In genomic region chr7:77536017-77536412, GRCh38 we compare ENCODE assay signal across 8 cellular contexts. TPM values are rescaled to one million over a fixed set of nuclear protein-coding genes. Genes with fewer than 3 reads are reported as not detected.
DNase-seq lines count a peak whose midpoint lies in the region; ATAC-seq and TF ChIP-seq lines count a peak whose summit lies in the region.

No MANE protein-coding gene starts in this region.

- H3K36me3 Mint-ChIP-seq in activated CD4-positive, alpha-beta memory T cell treated with anti-CD3 and anti-CD28 coated beads for 36 hours = no peaks in the 10 kb centered on the region

- no peak for TF ChIP-seq CTCF in HCT116 (IDR thresholded peaks at IDR 0.05 in 2 of 3, conservative IDR thresholded peaks at IDR 0.05 in 1 of 3; ENCODE audit: borderline replicate concordance in 1 of 3, insufficient read depth in 1 of 3, low read depth in 2 of 3, low read length in 2 of 3)
- TF ChIP-seq CTCF in smooth muscle cell (IDR thresholded peaks at IDR 0.05; ENCODE audit: borderline replicate concordance, insufficient read depth, poor library complexity, severe bottlenecking) = no peak
- TF ChIP-seq CTCF in GM13977 (IDR thresholded peaks at IDR 0.05; ENCODE audit: extremely low read depth, insufficient read depth, missing control alignments) = no peak

- peak overlapping the region; percentile 82 for H3K27ac ChIP-seq in HCT116 (ENCODE audit: low read depth, low read length)
- no peak overlapping the region for H3K27ac ChIP-seq in iPS DF 6.9 (ENCODE audit: low read length)
- H3K27ac ChIP-seq in smooth muscle cell (ENCODE audit: low read depth) = peak overlapping the region; percentile 47

- no peaks in the 10 kb centered on the region for H3K27me3 Mint-ChIP-seq in activated CD4-positive, alpha-beta memory T cell treated with anti-CD3 and anti-CD28 coated beads for 36 hours

- intact Hi-C loops in HCT116 (cut with micrococcal nuclease) = no loop called here
- intact Hi-C loops in activated CD4-positive, alpha-beta memory T cell treated with anti-CD3 and anti-CD28 coated beads for 36 hours (cut with micrococcal nuclease) = loop anchor here (1.0 to 5.0 kb wide), 8 partner anchors 117 to 486 kb away; partner anchors contain the start of genes CCDC146, PHTF2, RSBN1L and TMEM60

- H3K79me2 ChIP-seq in HCT116 (ENCODE audit: insufficient read depth, low read length) (peaks cover 35% of the 10 kb centered on the region), smooth muscle cell (ENCODE audit: low read depth) (peaks cover 37% of the 10 kb centered on the region)

- H3K9me2 ChIP-seq in HCT116 (ENCODE audit: insufficient read depth) = no peaks in the 10 kb centered on the region

- H3K9me3 Mint-ChIP-seq in activated CD4-positive, alpha-beta memory T cell treated with anti-CD3 and anti-CD28 coated beads for 36 hours = no peaks in the 10 kb centered on the region

- in situ Hi-C loops in GM13977 (cut with MboI; ENCODE audit: low pct_unique_long_range_greater_than_20kb, low sequenced_read_pairs, unreplicated experiment) = no loop called here

- CTCF ChIA-PET in HCT116 (lab: Charles Lee) = no interaction called here
- CTCF ChIA-PET in activated CD4-positive, alpha-beta memory T cell treated with anti-CD3 and anti-CD28 coated beads for 36 hours (lab: Charles Lee) = interaction anchor here (0.6 to 1.3 kb wide), 4 partner anchors 116 to 183 kb away, joined by 3 read pairs; no protein-coding TSS in a partner anchor

- H3K9me3 ChIP-seq in HCT116 (ENCODE audit: control insufficient read depth in 1 of 2, insufficient read depth in 1 of 2, low read depth in 1 of 2, low read length in 2 of 2) = no peaks in the 10 kb centered on the region
- no peaks in the 10 kb centered on the region for H3K9me3 ChIP-seq in iPS DF 6.9 (ENCODE audit: control insufficient read depth, insufficient read depth, low read length)
- H3K9me3 ChIP-seq in smooth muscle cell (replicated peaks; ENCODE audit: low read depth) = no peaks in the 10 kb centered on the region

- no peak for TF ChIP-seq RAD21 in HCT116 (IDR thresholded peaks at IDR 0.05; ENCODE audit: low read depth)

- H3K27ac Mint-ChIP-seq in activated CD4-positive, alpha-beta memory T cell treated with anti-CD3 and anti-CD28 coated beads for 36 hours = no peak overlapping the region

- TF ChIP-seq POLR2A in HCT116 (IDR thresholded peaks at IDR 0.05; ENCODE audit: borderline replicate concordance, extremely low read depth, insufficient read depth, insufficient read length) = no peak

- H3K9ac ChIP-seq in HCT116 (ENCODE audit: low read length) = peak overlapping the region; percentile 80
- peak overlapping the region; percentile 63 for H3K9ac ChIP-seq in smooth muscle cell (ENCODE audit: low read depth)

- POLR2A ChIA-PET in HCT116 (lab: Charles Lee) = no interaction called here
- POLR2A ChIA-PET in activated CD4-positive, alpha-beta memory T cell treated with anti-CD3 and anti-CD28 coated beads for 36 hours (lab: Charles Lee) = no interaction called here

- RAD21 ChIA-PET in HCT116 (lab: Charles Lee; ENCODE audit: low non-redundant PET in 1 of 2, low total read pairs in 2 of 2, uncharacterized antibody in 2 of 2, unreplicated experiment in 2 of 2) = no interaction called here

- peak overlapping the region; percentile 95 for H3K4me2 ChIP-seq in HCT116 (ENCODE audit: low read length)
- peak overlapping the region; percentile 87 for H3K4me2 ChIP-seq in smooth muscle cell

- DNase-seq in HCT116 (ENCODE audit: low read depth, low spot score) (no peak), iPS DF 6.9 (ENCODE audit: low read depth, low spot score) (no peak), smooth muscle cell (lab: John Stamatoyannopoulos, UW; ENCODE audit: unreplicated experiment) (no peak), cortex of kidney (lab: John Stamatoyannopoulos, UW) (no peak), iPS-NIHi11 (ENCODE audit: low spot score) (no peak), GM13977 (ENCODE audit: low spot score) (no peak)
- no peak for DNase-seq in activated CD4-positive, alpha-beta memory T cell treated with anti-CD3 and anti-CD28 coated beads for 36 hours
- DNase-seq in activated effector memory CD4-positive, alpha-beta T cell treated with Interleukin-2 at 50 U/mL for 16 hours = no peak

- H2AFZ ChIP-seq in HCT116 (ENCODE audit: low read depth, low read length, poor library complexity, severe bottlenecking) (no peak overlapping the region), smooth muscle cell (ENCODE audit: low read depth) (peak overlapping the region; percentile 90)

- peak overlapping the region; percentile 54 to 93 for H3K4me3 ChIP-seq in HCT116 (replicated peaks in 1 of 2; ENCODE audit: low read depth in 1 of 2, low read length in 2 of 2)
- peak overlapping the region; percentile 98; the same call in 1 of the 2 replicates for H3K4me3 ChIP-seq in iPS DF 6.9 (ENCODE audit: low read length)
- peak overlapping the region; percentile 93 for H3K4me3 ChIP-seq in smooth muscle cell

- H4K20me1 ChIP-seq in HCT116 (ENCODE audit: insufficient read depth) = no peaks in the 10 kb centered on the region
- peaks cover 23% of the 10 kb centered on the region for H4K20me1 ChIP-seq in smooth muscle cell (ENCODE audit: low read depth)

- no peaks in the 10 kb centered on the region for H3F3A ChIP-seq in smooth muscle cell (ENCODE audit: low read depth)

- H3K36me3 ChIP-seq in HCT116 (ENCODE audit: control insufficient read depth in 1 of 2, insufficient read depth in 2 of 2, low read length in 2 of 2) (no peaks in the 10 kb centered on the region), iPS DF 6.9 (ENCODE audit: control insufficient read depth, insufficient read depth, low read length) (no peaks in the 10 kb centered on the region), smooth muscle cell (ENCODE audit: low read depth) (no peaks in the 10 kb centered on the region)

- ATAC-seq in HCT116 = no peak

- H3K4me1 ChIP-seq in HCT116 (ENCODE audit: control insufficient read depth in 1 of 2, insufficient read depth in 2 of 2, low read length in 2 of 2) = peaks cover 23 to 31% of the 10 kb centered on the region in 2 experiments
- H3K4me1 ChIP-seq in iPS DF 6.9 (ENCODE audit: control insufficient read depth, insufficient read depth, low read length) = no peaks in the 10 kb centered on the region
- peaks cover 17% of the 10 kb centered on the region for H3K4me1 ChIP-seq in smooth muscle cell (ENCODE audit: low read depth)

- WGBS in iPS DF 6.9 (ENCODE audit: insufficient coverage, insufficient read length) = no CpG with 5 or more reads among the region's 9 CpGs
- WGBS in smooth muscle cell (ENCODE audit: low lambda C conversion rate) = 45% methylated on average over 9 of the region's 9 CpGs

- H3K4me3 Mint-ChIP-seq in activated CD4-positive, alpha-beta memory T cell treated with anti-CD3 and anti-CD28 coated beads for 36 hours = peak overlapping the region; percentile 97

- no peaks in the 10 kb centered on the region for H3K27me3 ChIP-seq in HCT116 (ENCODE audit: insufficient read depth, low read length)
- H3K27me3 ChIP-seq in iPS DF 6.9 (ENCODE audit: control insufficient read depth, insufficient read depth, low read length) = no peaks in the 10 kb centered on the region
- H3K27me3 ChIP-seq in smooth muscle cell (ENCODE audit: low read depth) = no peaks in the 10 kb centered on the region

- peaks cover 13% of the 10 kb centered on the region for H3K4me1 Mint-ChIP-seq in activated CD4-positive, alpha-beta memory T cell treated with anti-CD3 and anti-CD28 coated beads for 36 hours (ENCODE audit: low read depth)

- BruUV-seq in HCT116 (replicated peaks; lab: Mats Ljungman, UMichigan) = no TSS peak

TF ChIP-seq in HCT116, 20 proteins besides CTCF, POLR2A, EP300 and RAD21:
- TF ChIP-seq YY1 (IDR thresholded peaks at IDR 0.05; ENCODE audit: extremely low read depth, insufficient replicate concordance, low read depth, low read length) (no peak), CBX3 (IDR thresholded peaks at IDR 0.05; ENCODE audit: low read depth) (no peak), FOSL1 (IDR thresholded peaks at IDR 0.05; ENCODE audit: low read depth) (no peak), SIN3A (IDR thresholded peaks at IDR 0.05; ENCODE audit: low read depth) (no peak), SP1 (IDR thresholded peaks at IDR 0.05; ENCODE audit: low read depth) (no peak), REST (IDR thresholded peaks at IDR 0.05; ENCODE audit: low read depth) (no peak), ELF1 (IDR thresholded peaks at IDR 0.05; ENCODE audit: borderline replicate concordance, low read depth) (no peak), ZFX (IDR thresholded peaks at IDR 0.05) (no peak), ATF3 (IDR thresholded peaks at IDR 0.05) (no peak), JUND (IDR thresholded peaks at IDR 0.05) (no peak)

RNA-seq across cellular contexts. Expression of gene PTPN12, which starts 1.1 kb away (rescaled TPM):
- total RNA-seq in HCT116 (2021; ENCODE audit: unreplicated experiment) (80.5 TPM), smooth muscle cell (82.9 and 85.2 TPM in 2 replicates)
- polyA plus RNA-seq in HCT116 (2012) = 29.8 and 42.6 TPM in 2 replicates
- total RNA-seq in activated CD4-positive, alpha-beta memory T cell treated with anti-CD3 and anti-CD28 coated beads for 36 hours = 10 to 100 TPM in 1 of 2 experiments, 1 to 10 TPM in 1; 9.6 to 12.1 TPM
- 12.3 and 20.7 TPM in 2 replicates for polyA plus RNA-seq in smooth muscle cell
